In genomic region chr16:8796469-8797363, GRCh38 we compare ENCODE assay signal across 8 cellular contexts. TPM values are rescaled to one million over a fixed set of nuclear protein-coding genes. Genes with fewer than 3 reads are reported as not detected.
DNase-seq lines count a peak whose midpoint lies in the region; ATAC-seq and TF ChIP-seq lines count a peak whose summit lies in the region.

No MANE protein-coding gene starts in this region.

- peak overlapping the region; percentile 46 for H4K91ac ChIP-seq in IMR-90 (ENCODE audit: insufficient read depth, low read depth, low read length)

- H2AK5ac ChIP-seq in IMR-90 (ENCODE audit: low read depth, low read length) = peak overlapping the region; percentile 87

- H2AK9ac ChIP-seq in IMR-90 (replicated peaks; ENCODE audit: low read depth, low read length, poor library complexity) = peak overlapping the region; percentile 93

- peak overlapping the region; percentile 81 for H3K56ac ChIP-seq in IMR-90 (ENCODE audit: extremely low read depth, insufficient read depth, low read length)

- peaks cover 8% of the 10 kb centered on the region for H3K9me1 ChIP-seq in IMR-90 (ENCODE audit: insufficient read depth, low read length)

- intact Hi-C loops in IMR-90 (cut with micrococcal nuclease) = loop anchor here (1.0 to 5.0 kb wide), 2 partner anchors 71 to 84 kb away; partner anchors contain the start of gene CARHSP1
- intact Hi-C loops in colonic mucosa (cut with DNase I) = loop anchor here (5.0 kb wide), 2 partner anchors 86 to 229 kb away; partner anchors contain the start of gene LITAFD

- H3K9me3 ChIP-seq in BLaER1 treated with 17β-estradiol and CSF1 and Interleukin-3, amounts not matched to agents 10 nM and 100 nM (replicated peaks in 1 of 11) = no peaks in the 10 kb centered on the region
- H3K9me3 ChIP-seq in IMR-90 (ENCODE audit: control insufficient read depth, insufficient read depth, low read length) (no peaks in the 10 kb centered on the region), colonic mucosa (no peaks in the 10 kb centered on the region)

- no peaks in the 10 kb centered on the region for H3K27me3 ChIP-seq in BLaER1 treated with 17β-estradiol and CSF1 and Interleukin-3, amounts not matched to agents 10 nM and 100 nM
- H3K27me3 ChIP-seq in IMR-90 (ENCODE audit: control insufficient read depth, insufficient read depth, low read length) (no peaks in the 10 kb centered on the region), colonic mucosa (no peaks in the 10 kb centered on the region)

- H4K8ac ChIP-seq in IMR-90 (ENCODE audit: low read depth in 2 of 2, low read length in 2 of 2) = peak overlapping the region; percentile 62 to 93

- peaks cover 18 to 43% of the 10 kb centered on the region in 2 experiments for H3K79me1 ChIP-seq in IMR-90 (ENCODE audit: low read depth in 1 of 2, low read length in 2 of 2)

- H2BK15ac ChIP-seq in IMR-90 (ENCODE audit: low read depth, low read length) = no peak overlapping the region

- WGBS in IMR-90 (ENCODE audit: extremely low coverage in 2 of 2, insufficient read length in 1 of 2), 2 experiments = 50% methylated on average over 4 of the region's 14 CpGs; no CpG with 5 or more reads in 1 of the 2 experiments

- H3K27ac ChIP-seq in BLaER1 treated with 17β-estradiol and CSF1 and Interleukin-3, amounts not matched to agents 10 nM and 100 nM = peak overlapping the region; percentile 29 to 95 (median 89); a peak in 21 of 22 replicates
- peak overlapping the region; percentile 26; the same call in 1 of the 2 replicates for H3K27ac ChIP-seq in IMR-90 (ENCODE audit: insufficient read depth, low read length)
- H3K27ac ChIP-seq in colonic mucosa = peak overlapping the region; percentile 77

- H3K4me1 Mint-ChIP-seq in naive B cell = peaks cover 25 to 67% (median 27%) of the 10 kb centered on the region in 3 donors

- H3K36me3 ChIP-seq in BLaER1 treated with 17β-estradiol and CSF1 and Interleukin-3, amounts not matched to agents 10 nM and 100 nM = peaks cover 13 to 44% (median 24%) of the 10 kb centered on the region in 11 experiments
- H3K36me3 ChIP-seq in IMR-90 (ENCODE audit: control insufficient read depth, insufficient read depth, low read length) (peaks cover 6% of the 10 kb centered on the region), colonic mucosa (no peaks in the 10 kb centered on the region)

- dilution Hi-C loops in IMR-90 (cut with HindIII; ENCODE audit: low sequenced_read_pairs, unreplicated experiment) = no loop called here

- no peaks in the 10 kb centered on the region for H3K9me3 Mint-ChIP-seq in naive B cell

- peak overlapping the region; percentile 79 to 97 (median 92) for H3K9ac ChIP-seq in BLaER1 treated with 17β-estradiol and CSF1 and Interleukin-3, amounts not matched to agents 10 nM and 100 nM
- peak overlapping the region; percentile 70 for H3K9ac ChIP-seq in IMR-90 (ENCODE audit: low read depth, low read length)
- H3K9ac ChIP-seq in colonic mucosa (ENCODE audit: low read depth in 2 of 2, low read length in 2 of 2) = peak overlapping the region; percentile 28 to 77

- peak overlapping the region; percentile 54 for H3K23ac ChIP-seq in IMR-90 (ENCODE audit: low read depth, low read length)

- no peak for TF ChIP-seq CTCF in IMR-90 (conservative IDR thresholded peaks at IDR 0.05; ENCODE audit: low read depth, low read length)
- no peak for TF ChIP-seq CTCF in colonic mucosa (IDR thresholded peaks at IDR 0.05)

- H2BK20ac ChIP-seq in IMR-90 (ENCODE audit: low read depth, low read length) = no peak overlapping the region

- peak overlapping the region; percentile 91 for H2AFZ ChIP-seq in IMR-90 (replicated peaks; ENCODE audit: low read length, poor library complexity)

- H3K27ac Mint-ChIP-seq in naive B cell = peak overlapping the region; percentile 91 to 98 (median 96)

- H3K4me2 ChIP-seq in BLaER1 treated with 17β-estradiol and CSF1 and Interleukin-3, amounts not matched to agents 10 nM and 100 nM = peak overlapping the region; percentile 80 to 98 (median 89)
- H3K4me2 ChIP-seq in IMR-90 (ENCODE audit: low read depth, low read length) = peak overlapping the region; percentile 99

- peaks cover 6 to 42% (median 33%) of the 10 kb centered on the region in 11 experiments; a peak in 21 of 22 replicates for H4K20me1 ChIP-seq in BLaER1 treated with 17β-estradiol and CSF1 and Interleukin-3, amounts not matched to agents 10 nM and 100 nM
- H4K20me1 ChIP-seq in IMR-90 (ENCODE audit: insufficient read depth, low read length) = peaks cover 25% of the 10 kb centered on the region

- no peak for DNase-seq in IMR-90
- DNase-seq in colonic mucosa = no peak
- no peak for DNase-seq in naive B cell
- DNase-seq in activated effector memory CD4-positive, alpha-beta T cell treated with anti-CD3 and anti-CD28 coated beads, Interleukin-2, amount 50 U/mL, for 16 hours = no peak
- no peak for DNase-seq in NCI-H187 treated with DMSO at 0.1 percent for 48 hours (lab: John Stamatoyannopoulos, UW)
- no peak for DNase-seq in RPMI8226

- no peak for TF ChIP-seq RAD21 in IMR-90 (IDR thresholded peaks at IDR 0.05; ENCODE audit: low read length)

- H3K27me3 Mint-ChIP-seq in naive B cell = no peaks in the 10 kb centered on the region

- H3K18ac ChIP-seq in IMR-90 (ENCODE audit: low read depth, low read length) = no peak overlapping the region

- H2BK5ac ChIP-seq in IMR-90 (ENCODE audit: low read depth, low read length, poor library complexity, severe bottlenecking) = no peak overlapping the region

- BruUV-seq in IMR-90 (replicated peaks; lab: Mats Ljungman, UMichigan) = no TSS peak

- peak overlapping the region; percentile 73 for H3K4ac ChIP-seq in IMR-90 (ENCODE audit: low read depth, low read length)

- in situ Hi-C loops in IMR-90 (cut with MboI; ENCODE audit: low sequenced_read_pairs) = no loop called here

- CTCF ChIA-PET in IMR-90 (lab: Yijun Ruan, JAX) = interaction anchor here (1.2 kb wide), 2 partner anchors 27 to 132 kb away, joined by 3 read pairs; no protein-coding TSS in a partner anchor

- peak overlapping the region; percentile 79 for H4K5ac ChIP-seq in IMR-90 (ENCODE audit: low read depth, low read length)

- peak overlapping the region; percentile 93 to 99 (median 98) for H3K4me3 Mint-ChIP-seq in naive B cell

- H3K4me3 ChIP-seq in BLaER1 treated with 17β-estradiol and CSF1 and Interleukin-3, amounts not matched to agents 10 nM and 100 nM = peak overlapping the region; percentile 75 to 98 (median 91)
- H3K4me3 ChIP-seq in IMR-90 (ENCODE audit: insufficient read depth, low read depth, low read length) = peak overlapping the region; percentile 78
- H3K4me3 ChIP-seq in colonic mucosa = peak overlapping the region; percentile 90

- no peak for TF ChIP-seq POLR2A in IMR-90 (IDR thresholded peaks at IDR 0.05; ENCODE audit: low read depth, low read length)

- H3K36me3 Mint-ChIP-seq in naive B cell = no peaks in the 10 kb centered on the region

- no peak overlapping the region for H2BK120ac ChIP-seq in IMR-90 (ENCODE audit: low read depth, low read length)

- ATAC-seq in IMR-90 (ENCODE audit: low read depth) = no peak
- no peak for ATAC-seq in naive B cell (ENCODE audit: low read depth in 2 of 2)
- no peak for ATAC-seq in GM18858 (IDR thresholded peaks at IDR 0.05; ENCODE audit: unreplicated experiment)

- peak overlapping the region; percentile 83 for H3K14ac ChIP-seq in IMR-90 (replicated peaks; ENCODE audit: low read depth, low read length)

- H3K4me1 ChIP-seq in BLaER1 treated with 17β-estradiol and CSF1 and Interleukin-3, amounts not matched to agents 10 nM and 100 nM = peaks cover 32 to 52% (median 42%) of the 10 kb centered on the region in 10 experiments
- H3K4me1 ChIP-seq in IMR-90 (ENCODE audit: control insufficient read depth, insufficient read depth, low read length) = peaks cover 7% of the 10 kb centered on the region
- H3K4me1 ChIP-seq in colonic mucosa = peaks cover 14% of the 10 kb centered on the region

- POLR2A ChIA-PET in IMR-90 (lab: Charles Lee; ENCODE audit: unreplicated experiment) = no interaction called here

TF ChIP-seq in IMR-90, 13 proteins besides CTCF, POLR2A, EP300 and RAD21 (continues in another document):
- TF ChIP-seq NFE2L2 (IDR thresholded peaks at IDR 0.05; ENCODE audit: low read depth, low read length) (no peak), ELK1 (IDR thresholded peaks at IDR 0.05; ENCODE audit: borderline replicate concordance, low read depth, low read length) (no peak), RCOR1 (IDR thresholded peaks at IDR 0.05; ENCODE audit: insufficient replicate concordance, low read length) (no peak), MXI1 (IDR thresholded peaks at IDR 0.05; ENCODE audit: borderline replicate concordance, low read depth, low read length) (no peak), BHLHE40 (IDR thresholded peaks at IDR 0.05; ENCODE audit: low read depth, low read length) (no peak), MAZ (IDR thresholded peaks at IDR 0.05; ENCODE audit: borderline replicate concordance, low read depth, low read length) (no peak), RFX5 (IDR thresholded peaks at IDR 0.05; ENCODE audit: low read depth, low read length) (no peak), SMC3 (IDR thresholded peaks at IDR 0.05; ENCODE audit: low read depth, low read length) (no peak), FOS (IDR thresholded peaks at IDR 0.05; ENCODE audit: low read depth, low read length) (no peak), CHD1 (IDR thresholded peaks at IDR 0.05; ENCODE audit: low read depth, low read length) (no peak), MAFK (IDR thresholded peaks at IDR 0.05; ENCODE audit: low read depth, low read length) (no peak)

RNA-seq across cellular contexts. Expression of gene TMEM186, which starts 0.7 kb away (rescaled TPM):
- 5.7 and 5.8 TPM in 2 replicates for total RNA-seq in IMR-90 (2012; rRNA removed)
- 6.0 and 6.8 TPM in 2 replicates for polyA plus RNA-seq in IMR-90 (2012; rRNA removed)
- 7.1 and 10.8 TPM in 2 replicates for polyA plus RNA-seq in IMR-90 (2012; cell fraction: cytosol; rRNA removed)
- polyA plus RNA-seq in IMR-90 (2012; cell fraction: nucleus; rRNA removed; ENCODE audit: low replicate concordance) = 4.1 and 5.4 TPM in 2 replicates
- 10 to 100 TPM; 11.9 to 20.3 TPM for total RNA-seq in colonic mucosa
- polyA plus RNA-seq in naive B cell (ENCODE audit: low read depth in 6 of 6) = 10 to 100 TPM; 10.3 to 18.9 (median 17.1) TPM

RNA-seq across cellular contexts. Expression of gene PMM2, which starts 0.9 kb away (rescaled TPM):
- total RNA-seq in IMR-90 (2012; rRNA removed) = 25.8 and 36.1 TPM in 2 replicates
- polyA plus RNA-seq in IMR-90 (2012; rRNA removed) = 38.8 and 38.9 TPM in 2 replicates
- 18.0 and 30.7 TPM in 2 replicates for polyA plus RNA-seq in IMR-90 (2012; cell fraction: cytosol; rRNA removed)
- polyA plus RNA-seq in IMR-90 (2012; cell fraction: nucleus; rRNA removed; ENCODE audit: low replicate concordance) = 34.1 and 50.2 TPM in 2 replicates
- total RNA-seq in colonic mucosa = 10 to 100 TPM; 60.7 to 88.1 TPM
- 10 to 100 TPM; 19.8 to 33.0 (median 25.1) TPM for polyA plus RNA-seq in naive B cell (ENCODE audit: low read depth in 6 of 6)

Comparison
In these comparisons a context has a peak if more than half of its experiments do, and no peak if none do; other contexts are left out.
1. H3K27ac ChIP-seq: peak in every context shown above with its lines; median percentile 89 in BLaER1 treated with 17β-estradiol and CSF1 and Interleukin-3, amounts not matched to agents 10 nM and 100 nM; 77 in colonic mucosa; 26 in IMR-90.